19 cellular contexts compared by ENCODE assay signal in the genomic region with DNA sequence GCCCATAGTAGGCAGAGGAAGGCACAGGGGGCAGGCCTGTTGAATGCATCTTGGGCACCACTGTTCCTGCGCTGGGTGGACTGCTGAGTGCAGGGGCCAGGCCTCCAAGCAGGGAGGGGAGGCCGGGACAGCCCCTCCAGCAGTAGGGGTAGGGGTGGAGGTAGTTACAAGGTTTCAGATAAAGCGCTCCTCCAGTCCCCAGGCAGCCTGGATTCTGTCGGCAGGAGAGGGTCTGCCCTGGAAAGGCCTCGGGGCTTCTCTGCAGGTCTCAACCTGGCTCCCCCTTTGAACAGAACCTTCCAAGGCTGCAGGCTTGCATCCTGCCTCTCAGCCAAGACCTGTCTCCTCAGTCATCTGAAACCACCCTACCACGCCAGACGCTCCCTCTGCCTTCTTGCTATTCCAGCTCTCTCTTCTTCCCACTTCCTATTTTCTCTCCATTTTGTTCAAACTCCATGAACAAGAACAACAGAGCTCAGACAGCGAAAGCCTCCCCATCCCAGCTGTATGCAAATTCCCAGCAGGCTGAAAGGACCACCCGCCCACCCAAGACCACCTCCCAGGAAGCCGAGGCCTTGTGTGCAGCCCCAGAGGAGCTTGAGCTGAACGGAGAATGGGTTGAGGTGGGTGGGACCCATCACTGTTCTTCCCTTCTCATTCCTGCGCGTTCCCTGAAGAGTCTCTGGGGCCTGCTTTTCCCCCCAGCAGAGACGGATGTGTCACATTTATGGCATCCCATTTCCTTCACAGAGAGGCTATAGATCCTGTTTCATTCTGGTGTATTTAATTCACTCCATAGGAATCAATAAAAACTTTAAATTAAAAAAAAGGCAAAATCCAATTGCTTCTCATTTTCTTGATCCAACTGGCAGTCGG. TPM values are rescaled to one million over a fixed set of nuclear protein-coding genes. Genes with fewer than 3 reads are reported as not detected.
DNase-seq lines count a peak whose midpoint lies in the region; TF ChIP-seq lines count a peak whose summit lies in the region.
"Had no signal": no experiment of that assay in that cellular context is flagged by ENCODE, and none has a peak within 500 bp of the region (broad histone marks: within the 10 kb centered on the region; RNA-seq: fewer than 3 reads in every experiment).

No MANE protein-coding gene starts in this region.

- no peak overlapping the region for H2AFZ ChIP-seq in mesenchymal stem cell (ENCODE audit: low read depth, low read length)
- H2AFZ ChIP-seq: PC-9 had no signal

- no peak overlapping the region for H2BK5ac ChIP-seq in mesenchymal stem cell (ENCODE audit: low read depth, low read length, poor library complexity, severe bottlenecking)

- H3K4me2 ChIP-seq in mesenchymal stem cell (ENCODE audit: low read length, poor library complexity, severe bottlenecking) = no peak overlapping the region
- H3K4me2 ChIP-seq: PC-9 had no signal

- H3K27ac Mint-ChIP-seq in brain (peak overlapping the region in 4 of 5 experiments; percentile 70 to 98 (median 79)), immature natural killer cell (no peak overlapping the region)
- H3K27ac Mint-ChIP-seq: CD8-positive, alpha-beta memory T cell had no signal

- no peak overlapping the region for H3K18ac ChIP-seq in mesenchymal stem cell (ENCODE audit: low read depth in 1 of 2, low read length in 2 of 2)

- POLR2A ChIA-PET in HEK293 (lab: Yijun Ruan, JAX) = interaction anchor here (1.2 kb wide), 2 partner anchors 11 to 15 kb away, joined by 3 to 5 read pairs; no protein-coding TSS in a partner anchor

- H3K9me3 ChIP-seq in HEK293 (ENCODE audit: control insufficient read depth, insufficient read depth, low read depth, low read length) = no peaks in the 10 kb centered on the region
- no peaks in the 10 kb centered on the region for H3K9me3 ChIP-seq in mesenchymal stem cell (ENCODE audit: control insufficient read depth, low read length)
- H3K9me3 ChIP-seq: SJCRH30 had no signal

- H3K4me3 ChIP-seq in HEK293 (ENCODE audit: low read depth, low read length) = no peak overlapping the region
- H3K4me3 ChIP-seq in mesenchymal stem cell (ENCODE audit: insufficient read depth in 1 of 2, low read depth in 1 of 2, low read length in 2 of 2) = no peak overlapping the region
- H3K4me3 ChIP-seq: PC-9, SJCRH30 had no signal

- H3K23ac ChIP-seq in mesenchymal stem cell (ENCODE audit: low read length in 2 of 2) = no peak overlapping the region

- no peaks in the 10 kb centered on the region for H3K36me3 Mint-ChIP-seq in brain
- H3K36me3 Mint-ChIP-seq in immature natural killer cell = peaks cover 0 to 4% (median 0%) of the 10 kb centered on the region in 3 donors

- H3K27me3 ChIP-seq in mesenchymal stem cell (ENCODE audit: control insufficient read depth in 1 of 2, insufficient read depth in 1 of 2, low read length in 2 of 2) = peaks cover 26 to 62% of the 10 kb centered on the region in 2 experiments
- H3K27me3 ChIP-seq: SJCRH30 had no signal

- peak overlapping the region in 2 of 5 experiments; percentile 23 to 25 for H3K4me3 Mint-ChIP-seq in brain
- H3K4me3 Mint-ChIP-seq in immature natural killer cell = no peak overlapping the region
- H3K4me3 Mint-ChIP-seq: CD8-positive, alpha-beta memory T cell had no signal

- H3K4ac ChIP-seq in mesenchymal stem cell (ENCODE audit: low read depth in 1 of 2, low read length in 2 of 2) = no peak overlapping the region

- H3K4me1 Mint-ChIP-seq in brain = peaks cover 90% of the 10 kb centered on the region
- peaks cover 6 to 11% of the 10 kb centered on the region in 2 donors for H3K4me1 Mint-ChIP-seq in immature natural killer cell

- H3K4me1 ChIP-seq in HEK293 (ENCODE audit: control insufficient read depth, insufficient read depth, low read length) = no peaks in the 10 kb centered on the region
- H3K4me1 ChIP-seq in mesenchymal stem cell (ENCODE audit: control insufficient read depth, insufficient read depth, low read depth, low read length) = peaks cover 16% of the 10 kb centered on the region

- H3K27me3 Mint-ChIP-seq in brain = peaks cover 17% of the 10 kb centered on the region
- H3K27me3 Mint-ChIP-seq in immature natural killer cell (ENCODE audit: low read depth in 3 of 3) = peaks cover 5 to 21% (median 13%) of the 10 kb centered on the region in 3 donors

- peaks cover 0 to 6% (median 0%) of the 10 kb centered on the region in 5 experiments for H3K9me3 Mint-ChIP-seq in brain
- peaks cover 0 to 3% (median 0%) of the 10 kb centered on the region in 6 donors for H3K9me3 Mint-ChIP-seq in immature natural killer cell
- H3K9me3 Mint-ChIP-seq: CD8-positive, alpha-beta memory T cell had no signal

- H3K27ac ChIP-seq in HEK293 (ENCODE audit: extremely low read depth, low read depth, low read length) = no peak overlapping the region
- no peak overlapping the region for H3K27ac ChIP-seq in mesenchymal stem cell (ENCODE audit: low read length, poor library complexity, severe bottlenecking)
- H3K27ac ChIP-seq: PC-9, SJCRH30 had no signal

- no peak overlapping the region for H2BK12ac ChIP-seq in mesenchymal stem cell (ENCODE audit: low read length in 2 of 2)

- H3K36me3 ChIP-seq in HEK293 (ENCODE audit: control insufficient read depth in 2 of 2, insufficient read depth in 1 of 2, low read length in 2 of 2) (no peaks in the 10 kb centered on the region), mesenchymal stem cell (ENCODE audit: control insufficient read depth in 1 of 2, insufficient read depth in 2 of 2, low read depth in 1 of 2, low read length in 2 of 2) (no peaks in the 10 kb centered on the region)
- H3K36me3 ChIP-seq: SJCRH30 had no signal

- no peak overlapping the region for H4K91ac ChIP-seq in mesenchymal stem cell (ENCODE audit: low read length)

- no peak for TF ChIP-seq CTCF in HEK293 (tag by site-specific recombination; IDR thresholded peaks at IDR 0.05)
- no peak for TF ChIP-seq CTCF in brain (conservative IDR thresholded peaks at IDR 0.05)

- no peaks in the 10 kb centered on the region for H3K79me1 ChIP-seq in mesenchymal stem cell (replicated peaks; ENCODE audit: low read length, poor library complexity, severe bottlenecking)

- H3K14ac ChIP-seq in mesenchymal stem cell (ENCODE audit: low read length in 2 of 2) = no peak overlapping the region

- no peak for DNase-seq in mesenchymal stem cell
- peak; percentile 67 for DNase-seq in retina
- no peak for DNase-seq in mesenteric fat pad (ENCODE audit: low spot score)
- DNase-seq in DMS 273 treated with DMSO at 0.1 percent for 48 hours (lab: John Stamatoyannopoulos, UW) = no peak
- DNase-seq in immature natural killer cell = no peak
- DNase-seq: ACHN; C1 segment of cervical spinal cord; CD8-positive, alpha-beta memory T cell; DMS79; H7; NCI-H1417 treated with DMSO at 0.1 percent for 48 hours; NCI-H1930; NCI-H345; PC-9; SJCRH30 had no signal

- H3K9ac ChIP-seq in mesenchymal stem cell (ENCODE audit: low read length) = no peak overlapping the region

- no peak overlapping the region for H2AK5ac ChIP-seq in mesenchymal stem cell (ENCODE audit: low read length, severe bottlenecking)

- no peak overlapping the region for H4K8ac ChIP-seq in mesenchymal stem cell (ENCODE audit: low read length)

- no peak overlapping the region for H2BK120ac ChIP-seq in mesenchymal stem cell (ENCODE audit: low read depth, low read length)

- CTCF ChIA-PET in HEK293 (lab: Yijun Ruan, JAX) = interaction anchor here (0.6 to 1.3 kb wide), 3 partner anchors 10 to 265 kb away, joined by 3 to 4 read pairs (median 4); no protein-coding TSS in a partner anchor

- 75% methylated on average over 11 of the region's 15 CpGs for WGBS in mesenchymal stem cell

- H2BK15ac ChIP-seq in mesenchymal stem cell (ENCODE audit: low read depth, poor library complexity, severe bottlenecking) = peak overlapping the region; percentile 49

TF ChIP-seq in HEK293, 187 proteins besides CTCF, POLR2A, EP300 and RAD21 (continues in another document):
- TF ChIP-seq SP3 (tag by site-specific recombination; IDR thresholded peaks at IDR 0.05) (no peak), ZNF354C (tag by site-specific recombination; IDR thresholded peaks at IDR 0.05; ENCODE audit: borderline replicate concordance, low read depth) (no peak)
- TF ChIP-seq, protein P1, sequence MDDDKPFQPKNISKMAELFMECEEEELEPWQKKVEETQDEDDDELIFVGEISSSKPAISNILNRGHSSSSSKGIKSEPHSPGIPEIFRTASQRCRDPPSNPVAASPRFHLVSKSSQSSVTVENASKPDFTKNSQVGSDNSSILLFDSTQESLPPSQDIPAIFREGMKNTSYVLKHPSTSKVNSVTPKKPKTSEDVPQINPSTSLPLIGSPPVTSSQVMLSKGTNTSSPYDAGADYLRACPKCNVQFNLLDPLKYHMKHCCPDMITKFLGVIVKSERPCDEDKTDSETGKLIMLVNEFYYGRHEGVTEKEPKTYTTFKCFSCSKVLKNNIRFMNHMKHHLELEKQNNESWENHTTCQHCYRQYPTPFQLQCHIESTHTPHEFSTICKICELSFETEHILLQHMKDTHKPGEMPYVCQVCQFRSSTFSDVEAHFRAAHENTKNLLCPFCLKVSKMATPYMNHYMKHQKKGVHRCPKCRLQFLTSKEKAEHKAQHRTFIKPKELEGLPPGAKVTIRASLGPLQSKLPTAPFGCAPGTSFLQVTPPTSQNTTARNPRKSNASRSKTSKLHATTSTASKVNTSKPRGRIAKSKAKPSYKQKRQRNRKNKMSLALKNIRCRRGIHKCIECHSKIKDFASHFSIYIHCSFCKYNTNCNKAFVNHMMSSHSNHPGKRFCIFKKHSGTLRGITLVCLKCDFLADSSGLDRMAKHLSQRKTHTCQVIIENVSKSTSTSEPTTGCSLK (tag by site-specific recombination; IDR thresholded peaks at IDR 0.05) = no peak

RNA-seq across cellular contexts. Expression of a gene that starts 1.4 kb away (rescaled TPM):
- polyA plus RNA-seq in brain (ENCODE audit: insufficient read depth, low read depth, low replicate concordance) = not detected
- not detected for polyA plus RNA-seq in mesenchymal stem cell (2013, experiment 1 of 2)
- polyA plus RNA-seq in mesenchymal stem cell (2013, experiment 2 of 2) = not detected
- not detected for total RNA-seq in mesenteric fat pad
- polyA plus RNA-seq in immature natural killer cell = not detected
- total RNA-seq: CD8-positive, alpha-beta memory T cell; H7; HT-29; M059J; PC-9; SJCRH30 had no signal
- polyA plus RNA-seq: CD8-positive, alpha-beta memory T cell had no signal

RNA-seq across cellular contexts. Expression of a gene that starts 13.5 kb away (rescaled TPM):
- polyA plus RNA-seq in brain (ENCODE audit: insufficient read depth, low read depth, low replicate concordance) = 49.4 TPM
- polyA plus RNA-seq in mesenchymal stem cell (2013, experiment 1 of 2) = 37.2 TPM
- 35.9 TPM for polyA plus RNA-seq in mesenchymal stem cell (2013, experiment 2 of 2)
- 37.7 TPM for total RNA-seq in mesenteric fat pad
- polyA plus RNA-seq in immature natural killer cell = 10 to 100 TPM; 22.6 to 39.8 (median 23.6) TPM

RNA-seq across cellular contexts. Expression of a gene that starts 55.7 kb away (rescaled TPM):
- polyA plus RNA-seq in brain (ENCODE audit: insufficient read depth, low read depth, low replicate concordance) = 6.4 TPM
- polyA plus RNA-seq in mesenchymal stem cell (2013, experiment 1 of 2) = 6.7 TPM
- 6.5 TPM for polyA plus RNA-seq in mesenchymal stem cell (2013, experiment 2 of 2)
- 0.13 TPM for total RNA-seq in mesenteric fat pad
- not detected for polyA plus RNA-seq in immature natural killer cell
- total RNA-seq: CD8-positive, alpha-beta memory T cell; HT-29; M059J; PC-9 had no signal
- polyA plus RNA-seq: CD8-positive, alpha-beta memory T cell had no signal

Comparison
In these comparisons a context has a peak if more than half of its experiments do, and no peak if none do; other contexts are left out.
1. H3K27ac Mint-ChIP-seq: peak in brain (4 of 5); none in immature natural killer cell (0 of 6).